9 cellular contexts compared by ENCODE assay signal in genomic region chr7:64559206-64559605, GRCh38. TPM values are rescaled to one million over a fixed set of nuclear protein-coding genes. Genes with fewer than 3 reads are reported as not detected.
DNase-seq lines count a peak whose midpoint lies in the region; ATAC-seq and TF ChIP-seq lines count a peak whose summit lies in the region.
"Had no signal": no experiment of that assay in that cellular context is flagged by ENCODE, and none has a peak within 500 bp of the region (broad histone marks: within the 10 kb centered on the region; RNA-seq: fewer than 3 reads in every experiment).

No MANE protein-coding gene starts in this region.

- H3K27ac ChIP-seq in body of pancreas: peak overlapping the region in 3 of 4 donors; percentile 27 to 55 (median 45)
- peak overlapping the region; percentile 80 for H3K27ac ChIP-seq in layer of hippocampus (ENCODE audit: low read depth, low read length)
- peak overlapping the region; percentile 77 to 82 for H3K27ac ChIP-seq in tibial artery

- H3K4me3 ChIP-seq in LNCaP clone FGC (ENCODE audit: low read depth, low read length): no peak overlapping the region
- H3K4me3 ChIP-seq in body of pancreas: no peak overlapping the region
- peak overlapping the region; percentile 11 to 27 for H3K4me3 ChIP-seq in tibial artery

- intact Hi-C loops in body of pancreas (cut with DNase I) (no loop called here), tibial artery (cut with DNase I; ENCODE audit: low total_unique reads) (no loop called here)

- H3K9me3 Mint-ChIP-seq in natural killer cell treated with Interleukin-12 subunit alpha and Interleukin-12 subunit beta and Interleukin-15 and Interleukin-18, amount 100 ng/mL, for 72 hours: no peaks in the 10 kb centered on the region

- 21 to 29% methylated on average over 5 of the region's 5 CpGs for WGBS in body of pancreas, 2 donors

- H3K27me3 ChIP-seq in body of pancreas: no peaks in the 10 kb centered on the region
- H3K27me3 ChIP-seq in layer of hippocampus (ENCODE audit: control insufficient read depth, insufficient read depth, low read length): no peaks in the 10 kb centered on the region
- no peaks in the 10 kb centered on the region for H3K27me3 ChIP-seq in tibial artery

- no peak overlapping the region for H3K4me3 Mint-ChIP-seq in natural killer cell treated with Interleukin-12 subunit alpha and Interleukin-12 subunit beta and Interleukin-15 and Interleukin-18, amount 100 ng/mL, for 72 hours
- H3K4me3 Mint-ChIP-seq: T-helper 2 cell treated with Interferon-gamma antibody and Interleukin-4, amounts not matched to agents 5 μg/mL and 100 μg/mL, for 36 hours had no signal

- DNase-seq in LNCaP clone FGC (ENCODE audit: low read depth): peak; percentile 48
- peak; percentile 25 to 63 (median 38) for DNase-seq in body of pancreas
- DNase-seq in tibial artery: peak in 1 of 2 donors; percentile 32
- DNase-seq in natural killer cell treated with Interleukin-12 subunit alpha and Interleukin-12 subunit beta and Interleukin-15 and Interleukin-18, amount 100 ng/mL, for 72 hours (ENCODE audit: low spot score): no peak
- DNase-seq in NCI-H1436 (lab: John Stamatoyannopoulos, UW): no peak

- peaks cover 22% of the 10 kb centered on the region for H3K36me3 Mint-ChIP-seq in natural killer cell treated with Interleukin-12 subunit alpha and Interleukin-12 subunit beta and Interleukin-15 and Interleukin-18, amount 100 ng/mL, for 72 hours

- H3K9me3 ChIP-seq in body of pancreas (no peaks in the 10 kb centered on the region), tibial artery (no peaks in the 10 kb centered on the region)

- TF ChIP-seq CTCF in LNCaP clone FGC (IDR thresholded peaks at IDR 0.05; ENCODE audit: control insufficient read depth, extremely low read depth, insufficient read depth): no peak
- no peak for TF ChIP-seq CTCF in body of pancreas (IDR thresholded peaks at IDR 0.05)
- TF ChIP-seq CTCF in tibial artery (IDR thresholded peaks at IDR 0.05): no peak

- H3K36me3 ChIP-seq in body of pancreas (replicated peaks in 1 of 2; ENCODE audit: insufficient read depth in 1 of 2, low read depth in 2 of 2) (no peaks in the 10 kb centered on the region), tibial artery (peaks cover 0 to 2% (median 0%) of the 10 kb centered on the region in 3 donors)

- H3K4me1 Mint-ChIP-seq in natural killer cell treated with Interleukin-12 subunit alpha and Interleukin-12 subunit beta and Interleukin-15 and Interleukin-18, amount 100 ng/mL, for 72 hours (ENCODE audit: low read depth in 2 of 2): peaks cover 33 to 37% of the 10 kb centered on the region in 2 donors

- ATAC-seq in body of pancreas (no peak), GM19351 (IDR thresholded peaks at IDR 0.05; ENCODE audit: unreplicated experiment) (no peak), HG03097 (IDR thresholded peaks at IDR 0.05; ENCODE audit: low FRiP score, unreplicated experiment) (no peak)
- ATAC-seq in natural killer cell treated with Interleukin-12 subunit alpha and Interleukin-12 subunit beta and Interleukin-15 and Interleukin-18, amount 100 ng/mL, for 72 hours: no peak

- H3K27me3 Mint-ChIP-seq in natural killer cell treated with Interleukin-12 subunit alpha and Interleukin-12 subunit beta and Interleukin-15 and Interleukin-18, amount 100 ng/mL, for 72 hours: no peaks in the 10 kb centered on the region

- no peak for TF ChIP-seq POLR2A in body of pancreas (IDR thresholded peaks at IDR 0.05)

- H3K4me1 ChIP-seq in body of pancreas (peaks cover 31% of the 10 kb centered on the region), tibial artery (peaks cover 0 to 77% (median 39%) of the 10 kb centered on the region in 4 donors)

- H3K27ac Mint-ChIP-seq in natural killer cell treated with Interleukin-12 subunit alpha and Interleukin-12 subunit beta and Interleukin-15 and Interleukin-18, amount 100 ng/mL, for 72 hours: no peak overlapping the region
- H3K27ac Mint-ChIP-seq: T-helper 2 cell treated with Interferon-gamma antibody and Interleukin-4, amounts not matched to agents 5 μg/mL and 100 μg/mL, for 36 hours had no signal

RNA-seq across cellular contexts. Expression of gene ZNF680, which starts 3.7 kb away (rescaled TPM):
- total RNA-seq in body of pancreas: 10 to 100 TPM; 14.8 to 23.7 TPM
- 10 to 100 TPM; 14.3 to 15.0 TPM for total RNA-seq in natural killer cell treated with Interleukin-12 subunit alpha and Interleukin-12 subunit beta and Interleukin-15 and Interleukin-18, amount 100 ng/mL, for 72 hours

Comparison
In these comparisons a context has a peak if more than half of its experiments do, and no peak if none do; other contexts are left out.
1. DNase-seq: peak in LNCaP clone FGC (single experiment) and body of pancreas (4 of 4); none in natural killer cell treated with Interleukin-12 subunit alpha and Interleukin-12 subunit beta and Interleukin-15 and Interleukin-18, amount 100 ng/mL, for 72 hours (single experiment) and NCI-H1436 (single experiment).
2. H3K4me3 ChIP-seq: peak in tibial artery (2 of 2); none in LNCaP clone FGC (single experiment) and body of pancreas (0 of 2).
3. Peak in every context shown above with its lines, with median percentiles within 50 percentile points of each other: H3K27ac ChIP-seq.